In genomic region chr12:54217774-54218221, GRCh38 we compare ENCODE assay signal across 8 cellular contexts. TPM values are rescaled to one million over a fixed set of nuclear protein-coding genes. Genes with fewer than 3 reads are reported as not detected.
DNase-seq lines count a peak whose midpoint lies in the region; ATAC-seq and TF ChIP-seq lines count a peak whose summit lies in the region.

No MANE protein-coding gene starts in this region.

- H3K27ac ChIP-seq in DND-41 (ENCODE audit: low read length) (no peak overlapping the region), HL-60 (replicated peaks) (no peak overlapping the region), mucosa of rectum (ENCODE audit: low read depth in 2 of 2, low read length in 2 of 2) (no peak overlapping the region)

- ATAC-seq in DND-41 (ENCODE audit: insufficient read depth, low read depth), result no peak

- TF ChIP-seq CTCF in DND-41 (IDR thresholded peaks at IDR 0.05; ENCODE audit: borderline replicate concordance, extremely low read depth, low read length, poor library complexity, severe bottlenecking) (no peak), HL-60 (IDR thresholded peaks at IDR 0.05; ENCODE audit: insufficient read depth, low read length) (no peak)

- H3K4me1 ChIP-seq in DND-41 (ENCODE audit: insufficient read depth, low read length) (peaks cover 32% of the 10 kb centered on the region), mucosa of rectum (ENCODE audit: control insufficient read depth in 2 of 2, insufficient read depth in 2 of 2, low read length in 2 of 2) (peaks cover 10 to 22% of the 10 kb centered on the region in 2 donors)

- H3K9me3 ChIP-seq in DND-41 (ENCODE audit: insufficient read depth, low read length, severe bottlenecking) (no peaks in the 10 kb centered on the region), mucosa of rectum (ENCODE audit: control insufficient read depth in 2 of 2, low read length in 2 of 2) (no peaks in the 10 kb centered on the region)

- peak overlapping the region; percentile 56 for H3K9ac ChIP-seq in DND-41 (ENCODE audit: low read depth, low read length)
- no peak overlapping the region for H3K9ac ChIP-seq in mucosa of rectum (ENCODE audit: low read depth in 1 of 2, low read length in 2 of 2)

- DNase-seq in DND-41 (no peak), HL-60 (ENCODE audit: low read depth in 1 of 2, low spot score in 1 of 2) (no peak), dermis blood vessel endothelial cell (peak; percentile 12), NCI-H187 (lab: John Stamatoyannopoulos, UW) (no peak), NCI-H128 (lab: John Stamatoyannopoulos, UW; ENCODE audit: unreplicated experiment) (no peak), G401 (ENCODE audit: low spot score) (no peak), activated gamma-delta T cell treated with Interleukin-2 at 50 U/mL for 16 hours (no peak)

- no peaks in the 10 kb centered on the region for H3K79me2 ChIP-seq in DND-41 (ENCODE audit: insufficient read depth, low read length)

- no peaks in the 10 kb centered on the region for H3K36me3 ChIP-seq in DND-41 (ENCODE audit: insufficient read depth, low read length)
- no peaks in the 10 kb centered on the region for H3K36me3 ChIP-seq in mucosa of rectum (ENCODE audit: control insufficient read depth in 2 of 2, insufficient read depth in 2 of 2, low read length in 2 of 2)

- no peak overlapping the region for H3K4me3 ChIP-seq in DND-41 (ENCODE audit: low read depth in 1 of 2, low read length in 2 of 2)
- H3K4me3 ChIP-seq in HL-60 (replicated peaks; ENCODE audit: insufficient read depth, low read length), result peak overlapping the region; percentile 24; the same call in 1 of the 2 replicates
- peak overlapping the region; percentile 26 to 52 for H3K4me3 ChIP-seq in mucosa of rectum (ENCODE audit: low read length in 2 of 2)

- in situ Hi-C loops in G401 (cut with HindIII; ENCODE audit: low sequenced_read_pairs), result loop anchor here (25.0 kb wide), 1 partner anchor 145 kb away; the partner anchor contains the start of gene GPR84

- H3K4me2 ChIP-seq in DND-41 (ENCODE audit: insufficient read depth, low read length), result no peak overlapping the region; the same call in 1 of the 2 replicates

- H3K27me3 ChIP-seq in DND-41 (ENCODE audit: insufficient read depth, low read length, poor library complexity), result no peaks in the 10 kb centered on the region
- H3K27me3 ChIP-seq in HL-60 (ENCODE audit: insufficient read depth, poor library complexity, severe bottlenecking), result peaks cover 41% of the 10 kb centered on the region
- H3K27me3 ChIP-seq in mucosa of rectum (ENCODE audit: control insufficient read depth in 2 of 2, insufficient read depth in 2 of 2, low read length in 2 of 2), result peaks cover 36 to 40% of the 10 kb centered on the region in 2 donors

- H2AFZ ChIP-seq in DND-41 (ENCODE audit: low read depth, low read length), result peak overlapping the region; percentile 63

- H4K20me1 ChIP-seq in DND-41 (ENCODE audit: insufficient read depth, low read length), result no peaks in the 10 kb centered on the region

RNA-seq across cellular contexts. Expression of gene SMUG1, which starts 29.0 kb away (rescaled TPM):
- total RNA-seq in dermis blood vessel endothelial cell, result 14.3 and 18.2 TPM in 2 replicates
- 52.2 and 64.7 TPM in 2 replicates for total RNA-seq in G401 (2014; rRNA removed; shearing (Covaris generic))

Comparison
In these comparisons a context has a peak if more than half of its experiments do, and no peak if none do; other contexts are left out.
1. H3K4me3 ChIP-seq: peak in HL-60 (single experiment) and mucosa of rectum (2 of 2); none in DND-41 (0 of 2).